Comparison of ENCODE assay signal across 16 cellular contexts in the genomic region with DNA sequence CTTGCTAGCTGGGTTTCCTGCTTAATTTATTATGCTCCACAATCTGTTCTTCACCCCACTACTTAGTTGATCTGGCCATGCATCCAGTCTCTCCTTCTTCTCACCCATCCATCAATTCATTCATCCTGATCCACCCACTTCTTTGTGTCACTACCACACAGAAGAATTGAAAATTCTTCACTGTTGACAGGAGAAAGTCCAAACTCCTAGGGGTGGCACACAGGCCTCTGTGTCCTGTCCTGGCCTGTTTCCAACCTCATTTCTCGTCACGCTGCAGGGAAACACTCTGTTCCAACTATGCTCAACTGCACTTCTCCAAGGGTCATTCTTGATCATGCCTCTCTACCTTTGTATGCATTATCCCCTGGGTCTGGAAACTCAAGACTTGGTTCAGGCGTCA. TPM values are rescaled to one million over a fixed set of nuclear protein-coding genes. Genes with fewer than 3 reads are reported as not detected.
DNase-seq lines count a peak whose midpoint lies in the region; ATAC-seq and TF ChIP-seq lines count a peak whose summit lies in the region.
"Had no signal": no experiment of that assay in that cellular context is flagged by ENCODE, and none has a peak within 500 bp of the region (broad histone marks: within the 10 kb centered on the region; RNA-seq: fewer than 3 reads in every experiment).

No MANE protein-coding gene starts in this region.

- TF ChIP-seq POLR2A in thyroid gland (IDR thresholded peaks at IDR 0.05), result no peak

- peak overlapping the region in 2 of 3 donors; percentile 33 to 63 for H3K27ac ChIP-seq in thyroid gland

- H3K4me1 ChIP-seq in thyroid gland, result peaks cover 6 to 30% of the 10 kb centered on the region in 2 donors

- TF ChIP-seq RAD21 in Ishikawa (IDR thresholded peaks at IDR 0.05; ENCODE audit: low read depth), result no peak

- TF ChIP-seq EP300 in Ishikawa (IDR thresholded peaks at IDR 0.05; ENCODE audit: borderline replicate concordance), result peak; percentile 57

- 35 to 36% methylated on average over 3 of the region's 3 CpGs for WGBS in thyroid gland, 2 donors

- H3K4me3 ChIP-seq in thyroid gland (replicated peaks in 1 of 3), result no peak overlapping the region
- H3K4me3 ChIP-seq: GM23338 had no signal

- H3K9me3 ChIP-seq in thyroid gland, result no peaks in the 10 kb centered on the region

- ATAC-seq in HG02763 (IDR thresholded peaks at IDR 0.05; ENCODE audit: unreplicated experiment), result no peak
- ATAC-seq in HG03457 (IDR thresholded peaks at IDR 0.05; ENCODE audit: unreplicated experiment), result no peak
- ATAC-seq: GM23338 had no signal

- peak; percentile 27 for DNase-seq in DMS79 (lab: John Stamatoyannopoulos, UW)
- DNase-seq in posterior vena cava (ENCODE audit: low spot score), result peak; percentile 12
- peak; percentile 72 to 80 for DNase-seq in thyroid gland
- no peak for DNase-seq in anterior cingulate cortex (lab: John Stamatoyannopoulos, UW)
- DNase-seq: C1 segment of cervical spinal cord; Calu3; CD4-positive, alpha-beta T cell; DMS 273 treated with DMSO at 0.1 percent for 48 hours; EL; H7 had no signal

- TF ChIP-seq CTCF in thyroid gland (IDR thresholded peaks at IDR 0.05), result no peak

- intact Hi-C loops in posterior vena cava (cut with DNase I) (loop anchor here in 1 of 2 donors (5.0 to 10.0 kb wide), 2 partner anchors 180 to 663 kb away; no protein-coding TSS in a partner anchor), thyroid gland (cut with DNase I) (no loop called here)

- H3K36me3 ChIP-seq in thyroid gland, result no peaks in the 10 kb centered on the region

- no peaks in the 10 kb centered on the region for H3K27me3 ChIP-seq in thyroid gland

TF ChIP-seq in Ishikawa, 13 proteins besides CTCF, POLR2A, EP300 and RAD21:
- TF ChIP-seq, protein P1, sequence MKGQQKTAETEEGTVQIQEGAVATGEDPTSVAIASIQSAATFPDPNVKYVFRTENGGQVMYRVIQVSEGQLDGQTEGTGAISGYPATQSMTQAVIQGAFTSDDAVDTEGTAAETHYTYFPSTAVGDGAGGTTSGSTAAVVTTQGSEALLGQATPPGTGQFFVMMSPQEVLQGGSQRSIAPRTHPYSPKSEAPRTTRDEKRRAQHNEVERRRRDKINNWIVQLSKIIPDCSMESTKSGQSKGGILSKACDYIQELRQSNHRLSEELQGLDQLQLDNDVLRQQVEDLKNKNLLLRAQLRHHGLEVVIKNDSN (IDR thresholded peaks at IDR 0.05), result no peak
- no peak for TF ChIP-seq YY1 (IDR thresholded peaks at IDR 0.05; ENCODE audit: low read depth)
- TF ChIP-seq TAF1 (IDR thresholded peaks at IDR 0.05; ENCODE audit: low read depth), result no peak
- TF ChIP-seq NFIC (IDR thresholded peaks at IDR 0.05), result peak; percentile 85
- TF ChIP-seq TCF12 (IDR thresholded peaks at IDR 0.05; ENCODE audit: low read depth), result peak; percentile 61; the same call in 1 of the 2 replicates
- TF ChIP-seq, protein P2, sequence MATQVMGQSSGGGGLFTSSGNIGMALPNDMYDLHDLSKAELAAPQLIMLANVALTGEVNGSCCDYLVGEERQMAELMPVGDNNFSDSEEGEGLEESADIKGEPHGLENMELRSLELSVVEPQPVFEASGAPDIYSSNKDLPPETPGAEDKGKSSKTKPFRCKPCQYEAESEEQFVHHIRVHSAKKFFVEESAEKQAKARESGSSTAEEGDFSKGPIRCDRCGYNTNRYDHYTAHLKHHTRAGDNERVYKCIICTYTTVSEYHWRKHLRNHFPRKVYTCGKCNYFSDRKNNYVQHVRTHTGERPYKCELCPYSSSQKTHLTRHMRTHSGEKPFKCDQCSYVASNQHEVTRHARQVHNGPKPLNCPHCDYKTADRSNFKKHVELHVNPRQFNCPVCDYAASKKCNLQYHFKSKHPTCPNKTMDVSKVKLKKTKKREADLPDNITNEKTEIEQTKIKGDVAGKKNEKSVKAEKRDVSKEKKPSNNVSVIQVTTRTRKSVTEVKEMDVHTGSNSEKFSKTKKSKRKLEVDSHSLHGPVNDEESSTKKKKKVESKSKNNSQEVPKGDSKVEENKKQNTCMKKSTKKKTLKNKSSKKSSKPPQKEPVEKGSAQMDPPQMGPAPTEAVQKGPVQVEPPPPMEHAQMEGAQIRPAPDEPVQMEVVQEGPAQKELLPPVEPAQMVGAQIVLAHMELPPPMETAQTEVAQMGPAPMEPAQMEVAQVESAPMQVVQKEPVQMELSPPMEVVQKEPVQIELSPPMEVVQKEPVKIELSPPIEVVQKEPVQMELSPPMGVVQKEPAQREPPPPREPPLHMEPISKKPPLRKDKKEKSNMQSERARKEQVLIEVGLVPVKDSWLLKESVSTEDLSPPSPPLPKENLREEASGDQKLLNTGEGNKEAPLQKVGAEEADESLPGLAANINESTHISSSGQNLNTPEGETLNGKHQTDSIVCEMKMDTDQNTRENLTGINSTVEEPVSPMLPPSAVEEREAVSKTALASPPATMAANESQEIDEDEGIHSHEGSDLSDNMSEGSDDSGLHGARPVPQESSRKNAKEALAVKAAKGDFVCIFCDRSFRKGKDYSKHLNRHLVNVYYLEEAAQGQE (IDR thresholded peaks at IDR 0.05; ENCODE audit: low read depth), result no peak
- TF ChIP-seq, protein P3, sequence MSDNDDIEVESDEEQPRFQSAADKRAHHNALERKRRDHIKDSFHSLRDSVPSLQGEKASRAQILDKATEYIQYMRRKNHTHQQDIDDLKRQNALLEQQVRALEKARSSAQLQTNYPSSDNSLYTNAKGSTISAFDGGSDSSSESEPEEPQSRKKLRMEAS (IDR thresholded peaks at IDR 0.05), result no peak
- peak; percentile 54 for TF ChIP-seq TEAD4 (IDR thresholded peaks at IDR 0.05)
- no peak for TF ChIP-seq CEBPB (IDR thresholded peaks at IDR 0.05)
- no peak for TF ChIP-seq FOXM1 (IDR thresholded peaks at IDR 0.05; ENCODE audit: borderline replicate concordance, low read depth)
- peak; percentile 69 for TF ChIP-seq EGR1 (IDR thresholded peaks at IDR 0.05)
- TF ChIP-seq CREB1 (IDR thresholded peaks at IDR 0.05; ENCODE audit: low read depth), result no peak
- TF ChIP-seq ZBTB7A (IDR thresholded peaks at IDR 0.05; ENCODE audit: low read depth), result no peak

RNA-seq across cellular contexts. Expression of a gene that starts 10.6 kb away (rescaled TPM):
- not detected for total RNA-seq in posterior vena cava
- under 1 TPM in 3 of 4 donors, not detected in 1; 0.22 to 0.46 (median 0.40) TPM for total RNA-seq in thyroid gland
- total RNA-seq: B cell; Calu3; CD4-positive, alpha-beta T cell; GM23338 had no signal

RNA-seq across cellular contexts. Expression of a gene that starts 35.4 kb away (rescaled TPM):
- not detected for total RNA-seq in posterior vena cava
- total RNA-seq in thyroid gland, result not detected
- total RNA-seq: B cell; Calu3; CD4-positive, alpha-beta T cell; GM23338; H7; HT1080 had no signal

RNA-seq across cellular contexts. Expression of a gene that starts 40.5 kb away (rescaled TPM):
- total RNA-seq in posterior vena cava (not detected), thyroid gland (under 1 TPM in 2 of 4 donors, not detected in 2; 0.11 to 0.71 TPM)
- total RNA-seq: B cell; CD4-positive, alpha-beta T cell; GM23338; H7 had no signal

RNA-seq across cellular contexts. Expression of a gene that starts 53.6 kb away (rescaled TPM):
- not detected for total RNA-seq in posterior vena cava
- total RNA-seq in thyroid gland, result not detected
- total RNA-seq: B cell; Calu3; CD4-positive, alpha-beta T cell; GM23338; H7; HT1080 had no signal

RNA-seq across cellular contexts. Expression of a gene that starts 57.4 kb away (rescaled TPM):
- total RNA-seq in posterior vena cava, result not detected
- 1 to 10 TPM in 1 of 4 donors, under 1 TPM in 3; 0.13 to 1.1 (median 0.42) TPM for total RNA-seq in thyroid gland
- total RNA-seq: B cell; CD4-positive, alpha-beta T cell; GM23338; H7 had no signal

Comparison
In these comparisons a context has a peak if more than half of its experiments do, and no peak if none do; other contexts are left out.
1. DNase-seq: peak in DMS79 (single experiment), posterior vena cava (single experiment) and thyroid gland (2 of 2); none in anterior cingulate cortex (0 of 58).